ENCODE assay signal across 8 cellular contexts in the genomic region with DNA sequence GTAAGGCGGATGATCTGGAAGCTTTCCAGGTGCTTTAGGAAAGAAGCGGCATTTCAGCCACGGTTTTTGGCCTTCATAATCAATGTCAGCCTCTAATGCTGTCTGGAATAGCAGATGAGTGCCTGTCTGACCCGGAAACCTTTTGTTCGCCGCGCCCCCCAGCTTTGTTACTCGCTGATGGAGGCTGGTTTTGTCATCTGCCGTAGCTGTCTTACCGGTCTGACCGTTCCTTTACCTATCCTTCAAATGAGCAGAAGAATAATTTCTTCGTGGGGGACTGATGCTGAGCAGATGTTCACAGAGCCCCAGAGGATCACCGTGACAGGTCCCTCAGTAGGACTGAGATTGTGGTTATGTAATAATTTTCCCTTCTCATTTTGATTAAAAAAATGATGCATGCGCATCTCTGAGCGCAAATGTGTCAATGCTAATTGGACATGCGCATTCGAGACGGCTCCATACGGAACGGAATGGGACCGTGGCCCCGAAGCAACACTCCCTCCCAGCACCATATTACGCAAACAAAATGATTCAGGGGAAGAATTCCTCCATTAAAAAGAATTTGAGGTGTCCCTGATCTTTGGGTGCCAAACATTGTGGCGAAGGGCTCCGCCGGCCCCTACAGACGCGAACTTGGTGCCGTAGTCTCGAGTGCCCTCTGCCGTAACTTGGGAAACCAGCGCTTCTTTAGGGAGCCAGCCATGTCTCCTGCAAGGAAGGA. TPM values are rescaled to one million over a fixed set of nuclear protein-coding genes. Genes with fewer than 3 reads are reported as not detected.
A peak's percentile ranks its signal among the peaks of the same experiment; 100 is the strongest.
DNase-seq lines count a peak whose midpoint lies in the region; ATAC-seq and TF ChIP-seq lines count a peak whose summit lies in the region.

No MANE protein-coding gene starts in this region.

- H3K4me3 Mint-ChIP-seq in stimulated activated naive B cell treated with anti-CD40 and anti-IgM and Interleukin-4, amounts not matched to agents 10 μg/mL and 1 μg/mL and 100 μg/mL, for 72 hours: peak overlapping the region; percentile 58 to 59

- H3K4me3 ChIP-seq in GM23248: peak overlapping the region; percentile 76
- peak overlapping the region; percentile 34 for H3K4me3 ChIP-seq in colonic mucosa

- peaks cover 47 to 53% of the 10 kb centered on the region in 2 donors for H3K27me3 Mint-ChIP-seq in stimulated activated naive B cell treated with anti-CD40 and anti-IgM and Interleukin-4, amounts not matched to agents 10 μg/mL and 1 μg/mL and 100 μg/mL, for 72 hours

- H3K27me3 ChIP-seq in GM23248 (replicated peaks; ENCODE audit: insufficient read depth): peaks cover 17% of the 10 kb centered on the region; the same call in 1 of the 2 replicates
- peaks cover 9% of the 10 kb centered on the region for H3K27me3 ChIP-seq in colonic mucosa

- H3K9me2 ChIP-seq in GM23248 (ENCODE audit: insufficient read depth): no peaks in the 10 kb centered on the region

- H3K4me1 ChIP-seq in GM23248 (ENCODE audit: insufficient read depth) (peaks cover 3% of the 10 kb centered on the region; the same call in 1 of the 2 replicates), colonic mucosa (no peaks in the 10 kb centered on the region)

- ATAC-seq in left lobe of liver (peak; percentile 70), GM21717 (IDR thresholded peaks at IDR 0.05; ENCODE audit: unreplicated experiment) (no peak)
- ATAC-seq in stimulated activated naive B cell treated with anti-CD40 and anti-IgM and Interleukin-4, amounts not matched to agents 10 μg/mL and 1 μg/mL and 100 μg/mL, for 72 hours (replicated peaks): no peak

- peak overlapping the region; percentile 97 for H2AFZ ChIP-seq in GM23248

- no peaks in the 10 kb centered on the region for H3K4me1 Mint-ChIP-seq in stimulated activated naive B cell treated with anti-CD40 and anti-IgM and Interleukin-4, amounts not matched to agents 10 μg/mL and 1 μg/mL and 100 μg/mL, for 72 hours

- in situ Hi-C loops in GM23248 (cut with MboI): loop anchor here (5.0 kb wide), 1 partner anchor 129 kb away; no protein-coding TSS in a partner anchor

- no peaks in the 10 kb centered on the region for H3K79me2 ChIP-seq in GM23248 (ENCODE audit: insufficient read depth)

- no peaks in the 10 kb centered on the region for H3K36me3 ChIP-seq in GM23248 (ENCODE audit: low read depth)
- no peaks in the 10 kb centered on the region for H3K36me3 ChIP-seq in colonic mucosa

- H3K36me3 Mint-ChIP-seq in stimulated activated naive B cell treated with anti-CD40 and anti-IgM and Interleukin-4, amounts not matched to agents 10 μg/mL and 1 μg/mL and 100 μg/mL, for 72 hours: no peaks in the 10 kb centered on the region

- H3F3A ChIP-seq in GM23248 (ENCODE audit: insufficient read depth): no peaks in the 10 kb centered on the region

- H3K27ac ChIP-seq in GM23248: no peak overlapping the region
- no peak overlapping the region for H3K27ac ChIP-seq in colonic mucosa

- H3K27ac Mint-ChIP-seq in stimulated activated naive B cell treated with anti-CD40 and anti-IgM and Interleukin-4, amounts not matched to agents 10 μg/mL and 1 μg/mL and 100 μg/mL, for 72 hours: no peak overlapping the region

- no peaks in the 10 kb centered on the region for H4K20me1 ChIP-seq in GM23248 (ENCODE audit: insufficient read depth)

- TF ChIP-seq CTCF in colonic mucosa (IDR thresholded peaks at IDR 0.05): peak; percentile 33

- intact Hi-C loops in colonic mucosa (cut with DNase I): loop anchor here (5.0 kb wide), 2 partner anchors 129 to 589 kb away; no protein-coding TSS in a partner anchor

- DNase-seq in C1 segment of cervical spinal cord (lab: John Stamatoyannopoulos, UW): peak in 9 of 14 donors; percentile 4 to 90 (median 19)
- peak; percentile 84 for DNase-seq in GM23248
- peak; percentile 24 for DNase-seq in NOMO-1 treated with DMSO at 0.1 percent for 48 hours (lab: John Stamatoyannopoulos, UW; ENCODE audit: unreplicated experiment)
- DNase-seq in colonic mucosa: no peak
- no peak for DNase-seq in left lobe of liver (ENCODE audit: low spot score)
- no peak for DNase-seq in stimulated activated naive B cell treated with anti-CD40 and anti-IgM and Interleukin-4, amounts not matched to agents 10 μg/mL and 1 μg/mL and 100 μg/mL, for 72 hours
- DNase-seq in activated effector memory CD4-positive, alpha-beta T cell treated with anti-CD3 and anti-CD28 coated beads, Interleukin-2, amount 50 U/mL, for 16 hours: no peak

- peak overlapping the region; percentile 67 for H3K9ac ChIP-seq in GM23248
- no peak overlapping the region for H3K9ac ChIP-seq in colonic mucosa (ENCODE audit: low read depth in 2 of 2, low read length in 2 of 2)

- WGBS in GM23248 (ENCODE audit: low coverage in 1 of 2, low lambda C conversion rate in 2 of 2, missing lambda C conversion rate in 2 of 2), 2 experiments: 3 to 4% methylated on average over 32 of the region's 32 CpGs

- H3K9me3 Mint-ChIP-seq in stimulated activated naive B cell treated with anti-CD40 and anti-IgM and Interleukin-4, amounts not matched to agents 10 μg/mL and 1 μg/mL and 100 μg/mL, for 72 hours: no peaks in the 10 kb centered on the region

- peak overlapping the region; percentile 77 for H3K4me2 ChIP-seq in GM23248 (ENCODE audit: unreplicated experiment)

- H3K9me3 ChIP-seq in GM23248 (ENCODE audit: low read depth) (no peaks in the 10 kb centered on the region), colonic mucosa (no peaks in the 10 kb centered on the region)

RNA-seq across cellular contexts. Expression of a gene that starts 27.6 kb away (rescaled TPM):
- not detected in 2 replicates for total RNA-seq in GM23248 (2014; rRNA removed; shearing (Covaris generic))
- polyA plus RNA-seq in GM23248 (2016; fragmentation: Nextera tagmentation; extraction: Ambion mirVana): not detected in 2 replicates
- total RNA-seq in colonic mucosa (not detected), left lobe of liver (not detected)

RNA-seq across cellular contexts. Expression of a gene that starts 51.0 kb away (rescaled TPM):
- total RNA-seq in GM23248 (2014; rRNA removed; shearing (Covaris generic)): 683 and 757 TPM in 2 replicates
- polyA plus RNA-seq in GM23248 (2016; fragmentation: Nextera tagmentation; extraction: Ambion mirVana): 566 and 584 TPM in 2 replicates
- 100 to 1,000 TPM; 558 to 996 TPM for total RNA-seq in colonic mucosa
- total RNA-seq in left lobe of liver: 184 TPM

Comparison
In these comparisons a context has a peak if more than half of its experiments do, and no peak if none do; other contexts are left out.
1. DNase-seq: peak in C1 segment of cervical spinal cord (9 of 14), GM23248 (single experiment) and NOMO-1 treated with DMSO at 0.1 percent for 48 hours (single experiment); none in colonic mucosa (single experiment), left lobe of liver (single experiment), stimulated activated naive B cell treated with anti-CD40 and anti-IgM and Interleukin-4, amounts not matched to agents 10 μg/mL and 1 μg/mL and 100 μg/mL, for 72 hours (single experiment) and activated effector memory CD4-positive, alpha-beta T cell treated with anti-CD3 and anti-CD28 coated beads, Interleukin-2, amount 50 U/mL, for 16 hours (single experiment).